In genomic region chr1:24021403-24022266, GRCh38 we compare ENCODE assay signal across 1 cellular context.
TF ChIP-seq lines count a peak whose summit lies in the region.

No MANE protein-coding gene starts in this region.

TF ChIP-seq in HepG2, 621 proteins besides CTCF, POLR2A, EP300 and RAD21 (continued from another document and continues in another):
- TF ChIP-seq ZNF407 (CRISPR knock-in tag; IDR thresholded peaks at IDR 0.05; ENCODE audit: not compliant biosample characterization) (no peak), ZBTB38 (CRISPR knock-in tag; IDR thresholded peaks at IDR 0.05) (peak; percentile 31; the same call in 1 of the 2 replicates), KDM6A (CRISPR knock-in tag; IDR thresholded peaks at IDR 0.05; ENCODE audit: low read depth) (peak; percentile 98), MAFG (CRISPR knock-in tag; IDR thresholded peaks at IDR 0.05) (no peak), CEBPB (IDR thresholded peaks at IDR 0.05; ENCODE audit: borderline replicate concordance, low read depth, low read length) (no peak), ZNF281 (CRISPR knock-in tag; IDR thresholded peaks at IDR 0.05; ENCODE audit: borderline replicate concordance) (peak; percentile 95), TBL1XR1 (IDR thresholded peaks at IDR 0.05; ENCODE audit: borderline replicate concordance, low read length, partially characterized antibody) (no peak), ZNF747 (CRISPR knock-in tag; IDR thresholded peaks at IDR 0.05; ENCODE audit: borderline replicate concordance) (peak; percentile 90), ERF (CRISPR knock-in tag; IDR thresholded peaks at IDR 0.05) (peak; percentile 91), ATF1 (CRISPR knock-in tag; IDR thresholded peaks at IDR 0.05) (peak; percentile 60; the same call in 1 of the 2 replicates), ZSCAN22 (CRISPR knock-in tag; IDR thresholded peaks at IDR 0.05) (no peak), BORCS8-MEF2B (CRISPR knock-in tag; IDR thresholded peaks at IDR 0.05) (no peak), ZNF605 (CRISPR knock-in tag; IDR thresholded peaks at IDR 0.05) (no peak), ZBTB40 (IDR thresholded peaks at IDR 0.05) (no peak), ZBTB40 (CRISPR knock-in tag; IDR thresholded peaks at IDR 0.05) (peak; percentile 42; the same call in 1 of the 2 replicates), MAF1 (CRISPR knock-in tag; IDR thresholded peaks at IDR 0.05; ENCODE audit: borderline replicate concordance) (0 out of 2 replicates have a peak, but pooled peaks have one; percentile 10), YEATS2 (CRISPR knock-in tag; IDR thresholded peaks at IDR 0.05; ENCODE audit: borderline replicate concordance) (peak; percentile 19; the same call in 1 of the 2 replicates), ARID5B (CRISPR knock-in tag; IDR thresholded peaks at IDR 0.05) (peak; percentile 96), ZNF446 (CRISPR knock-in tag; IDR thresholded peaks at IDR 0.05) (no peak), NAIF1 (CRISPR knock-in tag; IDR thresholded peaks at IDR 0.05; ENCODE audit: borderline replicate concordance) (no peak), HOXD1 (CRISPR knock-in tag; IDR thresholded peaks at IDR 0.05) (no peak), IRF9 (CRISPR knock-in tag; IDR thresholded peaks at IDR 0.05; ENCODE audit: borderline replicate concordance) (no peak), RARG (CRISPR knock-in tag; IDR thresholded peaks at IDR 0.05; ENCODE audit: low read depth) (no peak), ZNF224 (CRISPR knock-in tag; IDR thresholded peaks at IDR 0.05) (0 out of 2 replicates have a peak, but pooled peaks have one; percentile 40), ZNF740 (CRISPR knock-in tag; IDR thresholded peaks at IDR 0.05) (no peak), MYPOP (CRISPR knock-in tag; IDR thresholded peaks at IDR 0.05) (no peak; the same call in none of the 2 replicates), SMAD1 (CRISPR knock-in tag; IDR thresholded peaks at IDR 0.05; ENCODE audit: borderline replicate concordance, low read depth) (no peak)
